8 cellular contexts compared by ENCODE assay signal in genomic region chr19:1825909-1826556, GRCh38.
DNase-seq lines count a peak whose midpoint lies in the region; ATAC-seq lines count a peak whose summit lies in the region.

No MANE protein-coding gene starts in this region.

- no peak for ATAC-seq in HG03097 (IDR thresholded peaks at IDR 0.05; ENCODE audit: low FRiP score, unreplicated experiment)

- DNase-seq in NCI-H187 (lab: John Stamatoyannopoulos, UW) (peak; percentile 27 to 62), NCI-H187 treated with DMSO at 0.1 percent for 48 hours (lab: John Stamatoyannopoulos, UW) (no peak), NCI-H128 (lab: John Stamatoyannopoulos, UW; ENCODE audit: unreplicated experiment) (peak; percentile 26), cerebellar cortex (ENCODE audit: low spot score) (peak; percentile 77), kidney glomerular epithelial cell (lab: John Stamatoyannopoulos, UW) (peak; percentile 30)
- DNase-seq in activated CD4-positive, alpha-beta T cell treated with anti-CD3 and anti-CD28 coated beads for 24 hours (ENCODE audit: low read depth in 2 of 2), result peak; percentile 65 to 66
- DNase-seq in stimulated activated CD4-positive, alpha-beta T cell treated with anti-CD3 and anti-CD28 coated beads, Interleukin-2, amount 100 ng/mL, for 4 hours (ENCODE audit: low read depth), result peak; percentile 59
